9 cellular contexts compared by ENCODE assay signal in the genomic region with DNA sequence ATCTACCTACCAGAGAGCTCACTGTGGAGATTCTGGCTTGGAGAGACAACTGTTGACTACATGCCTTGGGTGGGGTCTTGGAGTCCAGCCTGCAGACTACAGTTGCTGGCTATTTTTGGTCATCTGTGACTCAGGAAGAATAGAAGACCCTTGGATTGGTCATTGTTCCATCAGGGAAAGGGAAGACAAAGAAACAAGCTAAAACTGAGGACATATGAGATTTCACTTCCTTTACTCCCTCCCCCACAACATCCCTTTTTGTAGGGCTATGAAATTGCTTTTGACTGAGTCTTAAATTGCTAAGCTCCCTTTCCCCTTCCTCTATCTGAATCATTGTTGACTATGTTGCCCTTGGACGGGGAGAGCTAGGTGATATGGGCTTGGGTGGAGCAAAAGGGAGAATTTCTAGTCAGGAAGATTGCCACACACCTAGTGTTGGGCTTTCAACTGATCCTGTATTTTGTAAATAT. TPM values are rescaled to one million over a fixed set of nuclear protein-coding genes. Genes with fewer than 3 reads are reported as not detected.
A peak's percentile ranks its signal among the peaks of the same experiment; 100 is the strongest.
DNase-seq lines count a peak whose midpoint lies in the region; ATAC-seq and TF ChIP-seq lines count a peak whose summit lies in the region.
"Had no signal": no experiment of that assay in that cellular context is flagged by ENCODE, and none has a peak within 500 bp of the region (broad histone marks: within the 10 kb centered on the region; RNA-seq: fewer than 3 reads in every experiment).

No MANE protein-coding gene starts in this region.

- H3K36me3 Mint-ChIP-seq in activated naive CD4-positive, alpha-beta T cell treated with anti-CD3 and anti-CD28 coated beads, Interleukin-2, amount 50 U/mL, for 24 hours, result peaks cover 14% of the 10 kb centered on the region

- H3K27me3 ChIP-seq in adrenal gland (no peaks in the 10 kb centered on the region), left lung (no peaks in the 10 kb centered on the region), vagina (no peaks in the 10 kb centered on the region)

- TF ChIP-seq CTCF in adrenal gland (IDR thresholded peaks at IDR 0.05) (no peak), left lung (IDR thresholded peaks at IDR 0.05) (no peak), vagina (IDR thresholded peaks at IDR 0.05) (no peak)

- TF ChIP-seq POLR2A in adrenal gland (IDR thresholded peaks at IDR 0.05) (no peak), vagina (IDR thresholded peaks at IDR 0.05) (no peak)

- H3K4me3 Mint-ChIP-seq in activated naive CD4-positive, alpha-beta T cell treated with anti-CD3 and anti-CD28 coated beads, Interleukin-2, amount 50 U/mL, for 24 hours, result peak overlapping the region; percentile 74

- H3K36me3 ChIP-seq in adrenal gland (replicated peaks in 1 of 2) (no peaks in the 10 kb centered on the region), left lung (no peaks in the 10 kb centered on the region), vagina (no peaks in the 10 kb centered on the region)

- H3K4me3 ChIP-seq in adrenal gland (no peak overlapping the region), left lung (no peak overlapping the region), vagina (no peak overlapping the region)

- peaks cover 88% of the 10 kb centered on the region for H3K4me1 Mint-ChIP-seq in activated naive CD4-positive, alpha-beta T cell treated with anti-CD3 and anti-CD28 coated beads, Interleukin-2, amount 50 U/mL, for 24 hours

- no peak for DNase-seq in activated naive CD4-positive, alpha-beta T cell treated with anti-CD3 and anti-CD28 coated beads, Interleukin-2, amount 50 U/mL, for 16 hours
- DNase-seq in adrenal gland (peak in 1 of 7 donors; percentile 16), left lung (no peak), vagina (ENCODE audit: extremely low spot score in 2 of 2) (no peak), posterior cingulate gyrus (no peak), activated gamma-delta T cell treated with Interleukin-2 at 50 U/mL for 16 hours (no peak)

- intact Hi-C loops in adrenal gland (cut with DNase I) (no loop called here), left lung (cut with DNase I) (no loop called here), vagina (cut with DNase I) (no loop called here), posterior cingulate gyrus (cut with DNase I) (no loop called here)

- H3K9me3 ChIP-seq in adrenal gland (replicated peaks in 1 of 3), result no peaks in the 10 kb centered on the region
- no peaks in the 10 kb centered on the region for H3K9me3 ChIP-seq in left lung
- H3K9me3 ChIP-seq in vagina, result no peaks in the 10 kb centered on the region

- H3K27ac ChIP-seq in adrenal gland (peak overlapping the region; percentile 60 to 86 (median 74)), left lung (peak overlapping the region; percentile 83 to 88), vagina (peak overlapping the region; percentile 98)
- H3K27ac ChIP-seq: C4-2B had no signal

- WGBS in adrenal gland, 4 donors, result 12 to 33% (median 24%) methylated on average over 1 of the region's 1 CpG

- H3K9me3 Mint-ChIP-seq in activated naive CD4-positive, alpha-beta T cell treated with anti-CD3 and anti-CD28 coated beads, Interleukin-2, amount 50 U/mL, for 24 hours, result no peaks in the 10 kb centered on the region

- H3K4me1 ChIP-seq in adrenal gland (replicated peaks in 1 of 2) (peaks cover 17 to 68% of the 10 kb centered on the region in 2 donors), left lung (peaks cover 28 to 94% of the 10 kb centered on the region in 2 donors), vagina (peaks cover 65% of the 10 kb centered on the region)

- peak overlapping the region; percentile 80 for H3K27ac Mint-ChIP-seq in activated naive CD4-positive, alpha-beta T cell treated with anti-CD3 and anti-CD28 coated beads, Interleukin-2, amount 50 U/mL, for 24 hours

- peak; percentile 43 for ATAC-seq in left lung
- ATAC-seq in HG02884 (IDR thresholded peaks at IDR 0.05; ENCODE audit: unreplicated experiment), result no peak

- no peaks in the 10 kb centered on the region for H3K27me3 Mint-ChIP-seq in activated naive CD4-positive, alpha-beta T cell treated with anti-CD3 and anti-CD28 coated beads, Interleukin-2, amount 50 U/mL, for 24 hours

RNA-seq across cellular contexts. Expression of a gene that starts 11.7 kb away (rescaled TPM):
- total RNA-seq in adrenal gland (100 to 1,000 TPM; 119 to 244 (median 193) TPM), left lung (100 to 1,000 TPM; 503 to 543 TPM), vagina (192 TPM)
- polyA plus RNA-seq in adrenal gland, result 100 to 1,000 TPM in 2 of 3 donors, 10 to 100 TPM in 1; 81.7 to 197 (median 119) TPM
